4 cellular contexts compared by ENCODE assay signal in the genomic region with DNA sequence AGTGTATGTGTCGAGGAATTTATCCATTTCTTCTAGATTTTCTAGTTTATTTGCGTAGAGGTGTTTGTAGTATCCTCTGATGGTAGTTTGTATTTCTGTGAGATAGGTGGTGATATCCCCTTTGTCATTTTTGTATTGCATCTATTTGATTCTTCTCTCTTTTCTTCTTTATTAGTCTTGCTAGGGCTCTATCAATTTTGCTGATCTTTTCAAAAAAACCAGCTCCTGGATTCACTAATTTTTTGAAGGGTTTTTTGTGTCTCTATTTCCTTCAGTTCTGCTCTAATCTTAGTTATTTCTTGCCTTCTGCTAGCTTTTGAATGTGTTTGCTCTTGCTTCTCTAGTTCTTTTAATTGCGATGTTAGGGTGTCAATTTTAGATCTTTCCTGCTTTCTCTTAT. TPM values are rescaled to one million over a fixed set of nuclear protein-coding genes. Genes with fewer than 3 reads are reported as not detected.
"Had no signal": no experiment of that assay in that cellular context is flagged by ENCODE, and none has a peak within 500 bp of the region (broad histone marks: within the 10 kb centered on the region; RNA-seq: fewer than 3 reads in every experiment).

No MANE protein-coding gene starts in this region.

RNA-seq across cellular contexts. Expression of gene ITGAX, which starts 46.6 kb away (rescaled TPM):
- total RNA-seq: LHCN-M2, NCI-H460 had no signal

RNA-seq across cellular contexts. Expression of gene ITGAM, which starts 48.6 kb away (rescaled TPM):
- total RNA-seq: M059J, MCF 10A, NCI-H460 had no signal
